In genomic region chr11:10664511-10664910, GRCh38 we compare ENCODE assay signal across 26 cellular contexts. TPM values are rescaled to one million over a fixed set of nuclear protein-coding genes. Genes with fewer than 3 reads are reported as not detected.
DNase-seq lines count a peak whose midpoint lies in the region; ATAC-seq and TF ChIP-seq lines count a peak whose summit lies in the region.
"Had no signal": no experiment of that assay in that cellular context is flagged by ENCODE, and none has a peak within 500 bp of the region (broad histone marks: within the 10 kb centered on the region; RNA-seq: fewer than 3 reads in every experiment).

No MANE protein-coding gene starts in this region.

- no peaks in the 10 kb centered on the region for H3K36me3 Mint-ChIP-seq in osteocyte (ENCODE audit: unreplicated experiment)
- H3K36me3 Mint-ChIP-seq in activated CD8-positive, alpha-beta T cell treated with anti-CD3 and anti-CD28 coated beads for 36 hours (ENCODE audit: low read depth) = no peaks in the 10 kb centered on the region
- H3K36me3 Mint-ChIP-seq: activated naive CD8-positive, alpha-beta T cell; CD8-positive, alpha-beta T cell; mesothelial cell of epicardium; naive thymus-derived CD4-positive, alpha-beta T cell had no signal

- ATAC-seq in GM18505 (IDR thresholded peaks at IDR 0.05; ENCODE audit: unreplicated experiment) = no peak
- ATAC-seq in activated CD8-positive, alpha-beta T cell treated with anti-CD3 and anti-CD28 coated beads for 36 hours = no peak
- ATAC-seq: CD8-positive, alpha-beta T cell; naive thymus-derived CD4-positive, alpha-beta T cell; psoas muscle; T-helper 17 cell had no signal

- TF ChIP-seq EP300 in Ishikawa (IDR thresholded peaks at IDR 0.05; ENCODE audit: borderline replicate concordance) = no peak

- in situ Hi-C loops in brain microvascular endothelial cell (cut with HindIII; ENCODE audit: low pct_ligation_motif_present, low sequenced_read_pairs) = no loop called here

- DNase-seq in brain microvascular endothelial cell (no peak), osteocyte (ENCODE audit: extremely low spot score, unreplicated experiment) (no peak), uterus (no peak), GM19240 (ENCODE audit: insufficient read length, low spot score) (no peak)
- no peak for DNase-seq in activated CD8-positive, alpha-beta T cell treated with anti-CD3 and anti-CD28 coated beads for 36 hours
- DNase-seq: activated CD4-positive, alpha-beta memory T cell treated with anti-CD3 and anti-CD28 coated beads, Interleukin-2, amount 10 ng/mL, durations not matched to agents 7 days and 5 days; activated CD4-positive, alpha-beta T cell treated with anti-CD3 and anti-CD28 coated beads for 1 hour; anterior cingulate cortex; caudate nucleus; CD8-positive, alpha-beta T cell; naive thymus-derived CD4-positive, alpha-beta T cell; NCI-H1436; NCI-H2081 treated with DMSO at 0.1 percent for 48 hours; NCI-H748 treated with DMSO at 0.1 percent for 48 hours; RPMI8226; T-helper 17 cell; upper lobe of left lung had no signal

- H3K4me1 ChIP-seq in uterus = peaks cover 14 to 16% of the 10 kb centered on the region in 2 donors

- no peaks in the 10 kb centered on the region for H3K27me3 ChIP-seq in brain microvascular endothelial cell (replicated peaks)
- H3K27me3 ChIP-seq in uterus = no peaks in the 10 kb centered on the region
- H3K27me3 ChIP-seq: upper lobe of left lung had no signal

- no peak overlapping the region for H3K4me3 ChIP-seq in brain microvascular endothelial cell (ENCODE audit: low read depth, low read length)
- H3K4me3 ChIP-seq in uterus = no peak overlapping the region
- H3K4me3 ChIP-seq: psoas muscle, skin epidermis, upper lobe of left lung had no signal

- no peak for TF ChIP-seq RAD21 in Ishikawa (IDR thresholded peaks at IDR 0.05; ENCODE audit: low read depth)

- TF ChIP-seq POLR2A in uterus (IDR thresholded peaks at IDR 0.05) (no peak), GM18505 (IDR thresholded peaks at IDR 0.05; ENCODE audit: borderline replicate concordance, extremely low read depth, insufficient read depth, insufficient read length) (no peak)

- H3K9me3 ChIP-seq in uterus = no peaks in the 10 kb centered on the region
- H3K9me3 ChIP-seq: psoas muscle, upper lobe of left lung had no signal

- H3K4me3 Mint-ChIP-seq in osteocyte (ENCODE audit: unreplicated experiment) = no peak overlapping the region
- no peak overlapping the region for H3K4me3 Mint-ChIP-seq in activated CD8-positive, alpha-beta T cell treated with anti-CD3 and anti-CD28 coated beads for 36 hours
- H3K4me3 Mint-ChIP-seq: activated CD4-positive, alpha-beta memory T cell treated with anti-CD3 and anti-CD28 coated beads, Interleukin-2, amount 10 ng/mL, durations not matched to agents 7 days and 5 days; activated naive CD8-positive, alpha-beta T cell; CD8-positive, alpha-beta T cell; mesothelial cell of epicardium; naive thymus-derived CD4-positive, alpha-beta T cell; stimulated activated naive CD8-positive, alpha-beta T cell treated with anti-CD3 and anti-CD28 coated beads, Interleukin-15, Interleukin-2, amounts not matched to agents 100 ng/mL and 50 ng/mL, for 24 hours; T-helper 17 cell had no signal

- H3K27ac ChIP-seq in brain microvascular endothelial cell (peak overlapping the region; percentile 52), uterus (peak overlapping the region; percentile 44 to 86)
- H3K27ac ChIP-seq: KMS-11 had no signal

- peaks cover 82% of the 10 kb centered on the region for H3K4me1 Mint-ChIP-seq in osteocyte (ENCODE audit: unreplicated experiment)
- peaks cover 4% of the 10 kb centered on the region for H3K4me1 Mint-ChIP-seq in activated CD8-positive, alpha-beta T cell treated with anti-CD3 and anti-CD28 coated beads for 36 hours (ENCODE audit: low read depth)

- H3K36me3 ChIP-seq in brain microvascular endothelial cell (replicated peaks) = no peaks in the 10 kb centered on the region
- no peaks in the 10 kb centered on the region for H3K36me3 ChIP-seq in uterus
- H3K36me3 ChIP-seq: upper lobe of left lung had no signal

- TF ChIP-seq CTCF in brain microvascular endothelial cell (IDR thresholded peaks at IDR 0.05; ENCODE audit: low read depth, low read length, missing control alignments) (no peak), osteocyte (IDR thresholded peaks at IDR 0.05) (no peak), uterus (IDR thresholded peaks at IDR 0.05) (no peak)
- no peak for TF ChIP-seq CTCF in activated CD8-positive, alpha-beta T cell treated with anti-CD3 and anti-CD28 coated beads for 36 hours (IDR thresholded peaks at IDR 0.05)

- intact Hi-C loops in uterus (cut with DNase I; ENCODE audit: low total_unique reads) = no loop called here
- intact Hi-C loops in activated CD8-positive, alpha-beta T cell treated with anti-CD3 and anti-CD28 coated beads for 36 hours (cut with micrococcal nuclease) = no loop called here

- no peaks in the 10 kb centered on the region for H3K9me3 Mint-ChIP-seq in osteocyte (ENCODE audit: unreplicated experiment)
- H3K9me3 Mint-ChIP-seq in activated CD8-positive, alpha-beta T cell treated with anti-CD3 and anti-CD28 coated beads for 36 hours = no peaks in the 10 kb centered on the region
- H3K9me3 Mint-ChIP-seq: activated CD4-positive, alpha-beta memory T cell treated with anti-CD3 and anti-CD28 coated beads, Interleukin-2, amount 10 ng/mL, durations not matched to agents 7 days and 5 days; activated T-helper 2 cell treated with anti-CD3 and anti-CD28 coated beads, Interferon-gamma antibody, Interleukin-2, Interleukin-4, amounts not matched to agents 10 μg/mL and 5 μg/mL and 100 μg/mL, durations not matched to agents 14 hours and 24 hours and 36 hours; CD8-positive, alpha-beta T cell; mesothelial cell of epicardium; naive thymus-derived CD4-positive, alpha-beta T cell; stimulated activated naive CD8-positive, alpha-beta T cell treated with anti-CD3 and anti-CD28 coated beads, Interleukin-15, Interleukin-2, amounts not matched to agents 100 ng/mL and 50 ng/mL, for 24 hours had no signal

- CTCF ChIA-PET in activated CD8-positive, alpha-beta T cell treated with anti-CD3 and anti-CD28 coated beads for 36 hours (lab: Charles Lee) = interaction anchor here (1.1 to 2.4 kb wide), 4 partner anchors 11 to 261 kb away, joined by 3 to 5 read pairs (median 3); no protein-coding TSS in a partner anchor

- POLR2A ChIA-PET in activated CD8-positive, alpha-beta T cell treated with anti-CD3 and anti-CD28 coated beads for 36 hours (lab: Charles Lee) = interaction anchor here (0.6 to 1.5 kb wide), 2 partner anchors 8 to 10 kb away, joined by 3 read pairs; no protein-coding TSS in a partner anchor

- H3K27me3 Mint-ChIP-seq in osteocyte (ENCODE audit: unreplicated experiment) = no peaks in the 10 kb centered on the region
- H3K27me3 Mint-ChIP-seq in activated CD8-positive, alpha-beta T cell treated with anti-CD3 and anti-CD28 coated beads for 36 hours = peaks cover 3% of the 10 kb centered on the region
- H3K27me3 Mint-ChIP-seq: activated CD4-positive, alpha-beta memory T cell treated with anti-CD3 and anti-CD28 coated beads, Interleukin-2, amount 10 ng/mL, durations not matched to agents 7 days and 5 days; stimulated activated naive CD8-positive, alpha-beta T cell treated with anti-CD3 and anti-CD28 coated beads, Interleukin-15, Interleukin-2, amounts not matched to agents 100 ng/mL and 50 ng/mL, for 24 hours had no signal

- peak overlapping the region; percentile 83 for H3K27ac Mint-ChIP-seq in osteocyte (ENCODE audit: unreplicated experiment)
- no peak overlapping the region for H3K27ac Mint-ChIP-seq in activated CD8-positive, alpha-beta T cell treated with anti-CD3 and anti-CD28 coated beads for 36 hours
- H3K27ac Mint-ChIP-seq: activated CD4-positive, alpha-beta memory T cell treated with anti-CD3 and anti-CD28 coated beads, Interleukin-2, amount 10 ng/mL, durations not matched to agents 7 days and 5 days; activated naive CD8-positive, alpha-beta T cell; activated T-helper 2 cell treated with anti-CD3 and anti-CD28 coated beads, Interferon-gamma antibody, Interleukin-2, Interleukin-4, amounts not matched to agents 10 μg/mL and 5 μg/mL and 100 μg/mL, durations not matched to agents 14 hours and 24 hours and 36 hours; CD8-positive, alpha-beta T cell; mesothelial cell of epicardium; naive thymus-derived CD4-positive, alpha-beta T cell; stimulated activated naive CD8-positive, alpha-beta T cell treated with anti-CD3 and anti-CD28 coated beads, Interleukin-15, Interleukin-2, amounts not matched to agents 100 ng/mL and 50 ng/mL, for 24 hours; T-helper 17 cell had no signal

TF ChIP-seq in Ishikawa, 13 proteins besides CTCF, POLR2A, EP300 and RAD21:
- TF ChIP-seq USF1 (IDR thresholded peaks at IDR 0.05) = peak; percentile 60
- TF ChIP-seq CREB1 (IDR thresholded peaks at IDR 0.05; ENCODE audit: low read depth) = no peak
- TF ChIP-seq FOXM1 (IDR thresholded peaks at IDR 0.05; ENCODE audit: borderline replicate concordance, low read depth) = no peak

RNA-seq across cellular contexts. Expression of gene IRAG1, which starts 29.0 kb away (rescaled TPM):
- total RNA-seq in osteocyte (22.2 and 24.0 TPM in 2 replicates), uterus (100 to 1,000 TPM in 2 of 4 donors, 10 to 100 TPM in 2; 21.2 to 240 (median 107) TPM)
- not detected for total RNA-seq in activated CD8-positive, alpha-beta T cell treated with anti-CD3 and anti-CD28 coated beads for 36 hours
- total RNA-seq: activated T-helper 2 cell treated with anti-CD3 and anti-CD28 coated beads, Interferon-gamma antibody, Interleukin-2, Interleukin-4, amounts not matched to agents 10 μg/mL and 5 μg/mL and 100 μg/mL, durations not matched to agents 14 hours and 24 hours and 36 hours; CD8-positive, alpha-beta T cell had no signal

Comparison
In these comparisons a context has a peak if more than half of its experiments do, and no peak if none do; other contexts are left out.
1. RNA of gene IRAG1, which starts 29.0 kb away (total RNA-seq): 21.2 to 240 TPM in uterus and 22.2 to 24.0 TPM in osteocyte; not detected in activated CD8-positive, alpha-beta T cell treated with anti-CD3 and anti-CD28 coated beads for 36 hours; every median in the first group is over 10 times any median in the second.